In the genomic region with DNA sequence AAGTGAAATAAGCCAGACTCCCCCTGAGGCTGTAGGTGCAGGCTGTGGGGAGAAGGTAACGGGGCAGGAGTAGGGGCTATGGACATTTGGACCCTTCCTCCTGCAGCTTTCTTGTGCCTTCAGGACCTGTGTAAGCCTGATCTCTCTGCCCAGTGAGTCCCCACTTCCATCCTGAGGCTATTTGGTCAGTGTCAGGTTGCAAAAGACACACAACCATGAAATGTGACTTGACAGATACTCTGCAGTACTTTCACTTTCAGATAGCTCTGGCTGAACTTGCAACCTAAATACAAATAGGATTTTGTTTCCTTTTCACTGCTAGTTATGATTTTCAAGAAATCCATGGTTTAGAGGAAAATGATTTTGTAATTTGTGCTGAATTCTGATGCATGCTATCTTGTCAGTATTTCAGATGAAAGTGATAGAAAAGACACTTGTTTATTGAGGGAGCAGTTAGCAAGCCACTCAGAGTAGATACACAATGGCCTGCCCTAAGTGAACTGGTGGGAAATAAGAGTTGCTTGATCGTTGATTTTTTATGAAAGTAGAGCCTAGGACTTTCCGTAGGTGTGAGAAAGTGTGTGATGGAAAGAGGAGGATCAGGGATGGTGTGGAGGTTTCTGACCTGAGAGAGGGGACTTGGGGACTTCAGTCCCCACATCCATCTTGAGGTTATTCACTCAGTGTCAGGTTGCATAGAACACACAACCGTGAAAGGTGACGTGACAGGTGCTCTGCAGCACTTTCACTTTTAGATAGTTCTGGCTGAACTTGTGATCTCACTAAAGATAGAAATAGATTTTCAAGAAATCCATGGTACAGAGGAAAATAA, we compare ENCODE assay signal across 1 cellular context.
TF ChIP-seq lines count a peak whose summit lies in the region.

No MANE protein-coding gene starts in this region.

TF ChIP-seq in SK-N-SH, 30 proteins besides CTCF, POLR2A, EP300 and RAD21 (continued from another document):
- TF ChIP-seq, protein P1, sequence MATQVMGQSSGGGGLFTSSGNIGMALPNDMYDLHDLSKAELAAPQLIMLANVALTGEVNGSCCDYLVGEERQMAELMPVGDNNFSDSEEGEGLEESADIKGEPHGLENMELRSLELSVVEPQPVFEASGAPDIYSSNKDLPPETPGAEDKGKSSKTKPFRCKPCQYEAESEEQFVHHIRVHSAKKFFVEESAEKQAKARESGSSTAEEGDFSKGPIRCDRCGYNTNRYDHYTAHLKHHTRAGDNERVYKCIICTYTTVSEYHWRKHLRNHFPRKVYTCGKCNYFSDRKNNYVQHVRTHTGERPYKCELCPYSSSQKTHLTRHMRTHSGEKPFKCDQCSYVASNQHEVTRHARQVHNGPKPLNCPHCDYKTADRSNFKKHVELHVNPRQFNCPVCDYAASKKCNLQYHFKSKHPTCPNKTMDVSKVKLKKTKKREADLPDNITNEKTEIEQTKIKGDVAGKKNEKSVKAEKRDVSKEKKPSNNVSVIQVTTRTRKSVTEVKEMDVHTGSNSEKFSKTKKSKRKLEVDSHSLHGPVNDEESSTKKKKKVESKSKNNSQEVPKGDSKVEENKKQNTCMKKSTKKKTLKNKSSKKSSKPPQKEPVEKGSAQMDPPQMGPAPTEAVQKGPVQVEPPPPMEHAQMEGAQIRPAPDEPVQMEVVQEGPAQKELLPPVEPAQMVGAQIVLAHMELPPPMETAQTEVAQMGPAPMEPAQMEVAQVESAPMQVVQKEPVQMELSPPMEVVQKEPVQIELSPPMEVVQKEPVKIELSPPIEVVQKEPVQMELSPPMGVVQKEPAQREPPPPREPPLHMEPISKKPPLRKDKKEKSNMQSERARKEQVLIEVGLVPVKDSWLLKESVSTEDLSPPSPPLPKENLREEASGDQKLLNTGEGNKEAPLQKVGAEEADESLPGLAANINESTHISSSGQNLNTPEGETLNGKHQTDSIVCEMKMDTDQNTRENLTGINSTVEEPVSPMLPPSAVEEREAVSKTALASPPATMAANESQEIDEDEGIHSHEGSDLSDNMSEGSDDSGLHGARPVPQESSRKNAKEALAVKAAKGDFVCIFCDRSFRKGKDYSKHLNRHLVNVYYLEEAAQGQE (IDR thresholded peaks at IDR 0.05; ENCODE audit: low read depth, low read length), result no peak
- TF ChIP-seq RCOR1 (IDR thresholded peaks at IDR 0.05; ENCODE audit: low read length), result no peak
- TF ChIP-seq, protein P2, sequence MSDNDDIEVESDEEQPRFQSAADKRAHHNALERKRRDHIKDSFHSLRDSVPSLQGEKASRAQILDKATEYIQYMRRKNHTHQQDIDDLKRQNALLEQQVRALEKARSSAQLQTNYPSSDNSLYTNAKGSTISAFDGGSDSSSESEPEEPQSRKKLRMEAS (IDR thresholded peaks at IDR 0.05; ENCODE audit: low read depth), result no peak
- no peak for TF ChIP-seq ELF1 (IDR thresholded peaks at IDR 0.05)
- TF ChIP-seq, protein P3, sequence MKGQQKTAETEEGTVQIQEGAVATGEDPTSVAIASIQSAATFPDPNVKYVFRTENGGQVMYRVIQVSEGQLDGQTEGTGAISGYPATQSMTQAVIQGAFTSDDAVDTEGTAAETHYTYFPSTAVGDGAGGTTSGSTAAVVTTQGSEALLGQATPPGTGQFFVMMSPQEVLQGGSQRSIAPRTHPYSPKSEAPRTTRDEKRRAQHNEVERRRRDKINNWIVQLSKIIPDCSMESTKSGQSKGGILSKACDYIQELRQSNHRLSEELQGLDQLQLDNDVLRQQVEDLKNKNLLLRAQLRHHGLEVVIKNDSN (IDR thresholded peaks at IDR 0.05; ENCODE audit: borderline replicate concordance, low read depth), result no peak
- TF ChIP-seq GABPA (IDR thresholded peaks at IDR 0.05; ENCODE audit: low read depth), result no peak
- no peak for TF ChIP-seq NRF1 (IDR thresholded peaks at IDR 0.05; ENCODE audit: low read depth, low read length)
- TF ChIP-seq POLR2AphosphoS5 (IDR thresholded peaks at IDR 0.05; ENCODE audit: low read depth, low read length), result no peak
- no peak for TF ChIP-seq TAF1 (IDR thresholded peaks at IDR 0.05; ENCODE audit: borderline replicate concordance, low read depth, low read length)
- TF ChIP-seq, protein P4, sequence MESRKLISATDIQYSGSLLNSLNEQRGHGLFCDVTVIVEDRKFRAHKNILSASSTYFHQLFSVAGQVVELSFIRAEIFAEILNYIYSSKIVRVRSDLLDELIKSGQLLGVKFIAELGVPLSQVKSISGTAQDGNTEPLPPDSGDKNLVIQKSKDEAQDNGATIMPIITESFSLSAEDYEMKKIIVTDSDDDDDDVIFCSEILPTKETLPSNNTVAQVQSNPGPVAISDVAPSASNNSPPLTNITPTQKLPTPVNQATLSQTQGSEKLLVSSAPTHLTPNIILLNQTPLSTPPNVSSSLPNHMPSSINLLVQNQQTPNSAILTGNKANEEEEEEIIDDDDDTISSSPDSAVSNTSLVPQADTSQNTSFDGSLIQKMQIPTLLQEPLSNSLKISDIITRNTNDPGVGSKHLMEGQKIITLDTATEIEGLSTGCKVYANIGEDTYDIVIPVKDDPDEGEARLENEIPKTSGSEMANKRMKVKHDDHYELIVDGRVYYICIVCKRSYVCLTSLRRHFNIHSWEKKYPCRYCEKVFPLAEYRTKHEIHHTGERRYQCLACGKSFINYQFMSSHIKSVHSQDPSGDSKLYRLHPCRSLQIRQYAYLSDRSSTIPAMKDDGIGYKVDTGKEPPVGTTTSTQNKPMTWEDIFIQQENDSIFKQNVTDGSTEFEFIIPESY (IDR thresholded peaks at IDR 0.05; ENCODE audit: borderline replicate concordance, low read depth), result no peak
- TF ChIP-seq SIN3A (IDR thresholded peaks at IDR 0.05; ENCODE audit: borderline replicate concordance, low read depth, low read length), result no peak
